In the genomic region with DNA sequence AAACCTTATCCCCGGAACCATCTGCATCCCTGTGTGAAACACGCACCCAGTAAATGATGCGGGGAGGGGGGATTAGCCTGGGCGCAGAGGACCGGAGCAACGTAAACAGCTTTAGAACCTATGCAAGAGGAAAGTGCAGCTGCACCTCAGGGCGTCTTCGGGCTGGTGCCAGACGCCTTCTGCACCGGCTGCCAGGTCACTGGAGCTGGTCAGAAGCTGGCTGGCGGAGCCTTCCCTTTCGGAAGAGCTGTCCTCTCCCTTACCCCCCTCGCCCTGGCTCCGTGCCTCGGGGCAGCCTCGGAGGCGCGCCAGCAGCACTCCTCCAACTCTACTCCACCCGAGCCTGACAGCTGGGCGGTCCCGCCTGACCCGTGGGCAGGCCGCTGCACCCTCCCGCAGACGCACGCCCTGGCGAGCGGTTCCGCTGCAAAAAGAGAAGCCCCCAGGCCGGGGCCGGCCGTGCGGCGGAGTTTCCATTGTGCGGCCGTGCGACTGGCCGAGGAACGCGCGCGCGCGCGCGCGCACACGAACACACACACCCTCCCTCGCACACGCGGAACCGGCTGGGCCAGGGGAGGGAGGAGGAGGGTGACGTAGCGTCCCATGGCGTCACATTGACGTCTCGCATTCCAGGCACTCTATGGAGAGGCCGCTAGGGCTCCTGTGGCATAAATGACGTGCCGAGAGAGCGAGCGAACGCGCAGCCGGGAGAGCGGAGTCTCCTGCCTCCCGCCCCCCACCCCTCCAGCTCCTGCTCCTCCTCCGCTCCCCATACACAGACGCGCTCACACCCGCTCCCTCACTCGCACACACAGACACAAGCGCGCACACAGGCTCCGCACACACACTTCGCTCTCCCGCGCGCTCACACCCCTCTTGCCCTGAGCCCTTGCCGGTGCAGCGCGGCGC, we compare ENCODE assay signal across 8 cellular contexts. TPM values are rescaled to one million over a fixed set of nuclear protein-coding genes. Genes with fewer than 3 reads are reported as not detected.
DNase-seq lines count a peak whose midpoint lies in the region; ATAC-seq and TF ChIP-seq lines count a peak whose summit lies in the region.

A gene (plus strand): TSS at position 699 of the 909 bp plus-strand sequence. CDS start 6,158 bp downstream, outside the sequence.

- peak within 1 kb of the TSS; percentile 97 for H3K27ac Mint-ChIP-seq in activated B cell treated with CpG ODN at 0.5 μM for 24 hours

- H3K36me3 ChIP-seq in spleen: no peaks in the 10 kb centered on the region

- intact Hi-C loops in activated B cell treated with CpG ODN at 0.5 μM for 24 hours (cut with micrococcal nuclease): loop anchor here (1.0 to 10.0 kb wide), 11 partner anchors 191 to 1899 kb away; a partner anchor contains a TSS
- intact Hi-C loops in spleen (cut with DNase I; ENCODE audit: low total_unique reads): no loop called here

- TF ChIP-seq POLR2A in spleen (IDR thresholded peaks at IDR 0.05): peak in 1 of 3 donors; percentile 61

- peak within 1 kb of the TSS; percentile 95 for H3K4me3 ChIP-seq in AG04449 (ENCODE audit: low read depth, low read length)
- peak within 1 kb of the TSS; percentile 86 to 91 for H3K4me3 ChIP-seq in cardiac fibroblast (replicated peaks in 1 of 2; ENCODE audit: low read depth in 2 of 2, low read length in 2 of 2)
- H3K4me3 ChIP-seq in spleen: peak within 1 kb of the TSS; percentile 67 to 94 (median 91)

- H3K4me3 Mint-ChIP-seq in activated B cell treated with CpG ODN at 0.5 μM for 24 hours: peak within 1 kb of the TSS; percentile 96

- TF ChIP-seq CTCF in AG04449 (IDR thresholded peaks at IDR 0.05; ENCODE audit: insufficient read depth, low read length, missing control alignments) (peak; percentile 41), activated B cell treated with CpG ODN at 0.5 μM for 24 hours (IDR thresholded peaks at IDR 0.05) (no peak), cardiac fibroblast (IDR thresholded peaks at IDR 0.05; ENCODE audit: low read depth, low read length) (peak; percentile 19), spleen (IDR thresholded peaks at IDR 0.05 in 8 of 11, conservative IDR thresholded peaks at IDR 0.05 in 3 of 11) (peak; percentile 8 to 72 (median 48))

- 0 to 1% (median 0%) methylated on average over 33 to 83 of the region's 83 CpGs for WGBS in spleen, 5 donors

- peak within 1 kb of the TSS; percentile 94 to 99 (median 97) for H3K27ac ChIP-seq in spleen

- H3K4me1 ChIP-seq in spleen: peaks cover 31 to 75% (median 60%) of the 10 kb centered on the region in 6 donors

- H3K27me3 ChIP-seq in spleen (replicated peaks in 1 of 7): peaks cover 7 to 46% (median 33%) of the 10 kb centered on the region in 7 donors

- H3K36me3 Mint-ChIP-seq in activated B cell treated with CpG ODN at 0.5 μM for 24 hours (ENCODE audit: low read depth): peaks cover 34% of the 10 kb centered on the region

- no peaks in the 10 kb centered on the region for H3K9me3 Mint-ChIP-seq in activated B cell treated with CpG ODN at 0.5 μM for 24 hours

- H3K4me1 Mint-ChIP-seq in activated B cell treated with CpG ODN at 0.5 μM for 24 hours: peaks cover 55% of the 10 kb centered on the region

- no peaks in the 10 kb centered on the region for H3K9me3 ChIP-seq in spleen

- CTCF ChIA-PET in AG04449 (lab: Yijun Ruan, JAX) (interaction anchor here (0.7 to 1.4 kb wide), 3 partner anchors 14 to 1503 kb away, joined by 3 to 4 read pairs (median 3); no protein-coding TSS in a partner anchor), activated B cell treated with CpG ODN at 0.5 μM for 24 hours (lab: Charles Lee) (interaction anchor here (0.6 to 2.0 kb wide), 9 partner anchors 265 to 659 kb away, joined by 3 to 10 read pairs (median 3); no protein-coding TSS in a partner anchor)

- POLR2A ChIA-PET in AG04449 (lab: Yijun Ruan, JAX): interaction anchor here (0.7 to 1.5 kb wide), 2 partner anchors 86 to 600 kb away, joined by 3 to 5 read pairs; a partner anchor contains a TSS
- POLR2A ChIA-PET in activated B cell treated with CpG ODN at 0.5 μM for 24 hours (lab: Charles Lee): interaction anchor here (0.6 to 7.3 kb wide), 25 partner anchors 9 to 673 kb away, joined by 3 to 110 read pairs (median 5); a partner anchor contains a TSS

- ATAC-seq in GM18907 (IDR thresholded peaks at IDR 0.05; ENCODE audit: unreplicated experiment) (peak; percentile 44), HG03139 (IDR thresholded peaks at IDR 0.05; ENCODE audit: unreplicated experiment) (peak; percentile 31), activated B cell treated with CpG ODN at 0.5 μM for 24 hours (ENCODE audit: low read depth) (peak; percentile 29)

- DNase-seq in AG04449 (ENCODE audit: low read depth, low spot score) (peak; percentile 88), NCI-H2227 treated with DMSO at 0.1 percent for 48 hours (lab: John Stamatoyannopoulos, UW) (peak; percentile 73), activated B cell treated with CpG ODN at 0.5 μM for 24 hours (peak; percentile 85), cardiac fibroblast (ENCODE audit: low read depth in 2 of 2) (peak; percentile 97 to 99), iris pigment epithelial cell (ENCODE audit: low read depth) (peak; percentile 98), spleen (peak; percentile 95)

- H3K27me3 Mint-ChIP-seq in activated B cell treated with CpG ODN at 0.5 μM for 24 hours: peaks cover 3% of the 10 kb centered on the region

RNA-seq across cellular contexts. Expression of the gene that starts here (rescaled TPM):
- total RNA-seq in activated B cell treated with CpG ODN at 0.5 μM for 24 hours (20.7 and 21.5 TPM in 2 replicates), spleen (1 to 10 TPM in 5 of 7 donors, under 1 TPM in 2; 0.32 to 6.7 (median 2.8) TPM)
- polyA plus RNA-seq in spleen: 1 to 10 TPM; 1.1 to 1.8 (median 1.2) TPM

Comparison
In these comparisons a context has a peak if more than half of its experiments do, and no peak if none do; other contexts are left out.
1. Peak in every context shown above with its lines: DNase-seq, ATAC-seq, H3K4me3 ChIP-seq and H3K27ac ChIP-seq.